Comparison of ENCODE assay signal across 21 cellular contexts in the genomic region with DNA sequence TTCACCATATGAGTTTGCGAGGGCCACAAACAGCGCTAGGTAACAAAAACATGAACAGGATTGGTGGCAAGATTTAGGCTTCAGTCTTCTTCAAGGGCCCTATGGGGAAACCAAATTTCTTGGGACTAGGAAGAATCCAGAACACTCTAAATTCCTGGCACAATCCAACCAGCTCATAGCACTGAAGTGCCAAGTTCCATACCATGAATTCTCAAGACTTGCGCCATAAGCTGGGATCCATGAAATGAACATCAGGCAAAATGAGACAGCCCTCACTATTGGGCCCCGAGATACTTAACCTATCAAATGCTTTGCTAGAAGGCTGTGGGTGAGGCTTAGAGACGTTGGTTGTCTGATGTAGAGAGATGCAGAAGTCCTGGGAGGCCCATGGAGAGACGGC.
"Had no signal": no experiment of that assay in that cellular context is flagged by ENCODE, and none has a peak within 500 bp of the region (broad histone marks: within the 10 kb centered on the region; RNA-seq: fewer than 3 reads in every experiment).

No MANE protein-coding gene starts in this region.

- H3K4me1 ChIP-seq: colonic mucosa, left lung, lower lobe of right lung had no signal

- H3K4me1 Mint-ChIP-seq: naive B cell had no signal

- H3K36me3 Mint-ChIP-seq: mesothelial cell of epicardium, naive B cell had no signal

- H3K27ac Mint-ChIP-seq: dendritic cell treated with granulocyte-macrophage colony-stimulating factor and Interleukin-4, amounts not matched to agents 40 ng/mL and 50 ng/mL, for 4 days; effector memory CD8-positive, alpha-beta T cell; mesothelial cell of epicardium; naive B cell had no signal

- DNase-seq: colonic mucosa; cortex of kidney; effector CD8-positive, alpha-beta T cell; effector memory CD8-positive, alpha-beta T cell; foreskin fibroblast; foreskin melanocyte; gastrocnemius medialis; glutamatergic neuron; head of caudate nucleus; heart right ventricle; hippocampal formation; left cardiac atrium; left lung; left ventricle myocardium superior; lower lobe of right lung; mesenchymal stem cell; mucosa of descending colon; naive B cell had no signal

- H3K27ac ChIP-seq: colonic mucosa, esophagus muscularis mucosa, gastrocnemius medialis, heart right ventricle, left lung, lower lobe of right lung had no signal

- H3K4me3 Mint-ChIP-seq: dendritic cell treated with granulocyte-macrophage colony-stimulating factor and Interleukin-4, amounts not matched to agents 40 ng/mL and 50 ng/mL, for 4 days; effector memory CD8-positive, alpha-beta T cell; mesothelial cell of epicardium; naive B cell had no signal

- H3K36me3 ChIP-seq: colonic mucosa, esophagus muscularis mucosa, gastrocnemius medialis, heart right ventricle, left lung, lower lobe of right lung had no signal

- H3K27me3 ChIP-seq: colonic mucosa, esophagus muscularis mucosa, gastrocnemius medialis, heart right ventricle, left lung had no signal

- H3K9me3 Mint-ChIP-seq: dendritic cell treated with granulocyte-macrophage colony-stimulating factor and Interleukin-4, amounts not matched to agents 40 ng/mL and 50 ng/mL, for 4 days had no signal

- H3K27me3 Mint-ChIP-seq: dendritic cell treated with granulocyte-macrophage colony-stimulating factor and Interleukin-4, amounts not matched to agents 40 ng/mL and 50 ng/mL, for 4 days had no signal

- H3K4me3 ChIP-seq: colonic mucosa, esophagus muscularis mucosa, gastrocnemius medialis, heart right ventricle, left lung, lower lobe of right lung, mucosa of descending colon had no signal

- H3K9me3 ChIP-seq: colonic mucosa, esophagus muscularis mucosa, gastrocnemius medialis, heart right ventricle, left lung, lower lobe of right lung, mucosa of descending colon had no signal
